In the genomic region with DNA sequence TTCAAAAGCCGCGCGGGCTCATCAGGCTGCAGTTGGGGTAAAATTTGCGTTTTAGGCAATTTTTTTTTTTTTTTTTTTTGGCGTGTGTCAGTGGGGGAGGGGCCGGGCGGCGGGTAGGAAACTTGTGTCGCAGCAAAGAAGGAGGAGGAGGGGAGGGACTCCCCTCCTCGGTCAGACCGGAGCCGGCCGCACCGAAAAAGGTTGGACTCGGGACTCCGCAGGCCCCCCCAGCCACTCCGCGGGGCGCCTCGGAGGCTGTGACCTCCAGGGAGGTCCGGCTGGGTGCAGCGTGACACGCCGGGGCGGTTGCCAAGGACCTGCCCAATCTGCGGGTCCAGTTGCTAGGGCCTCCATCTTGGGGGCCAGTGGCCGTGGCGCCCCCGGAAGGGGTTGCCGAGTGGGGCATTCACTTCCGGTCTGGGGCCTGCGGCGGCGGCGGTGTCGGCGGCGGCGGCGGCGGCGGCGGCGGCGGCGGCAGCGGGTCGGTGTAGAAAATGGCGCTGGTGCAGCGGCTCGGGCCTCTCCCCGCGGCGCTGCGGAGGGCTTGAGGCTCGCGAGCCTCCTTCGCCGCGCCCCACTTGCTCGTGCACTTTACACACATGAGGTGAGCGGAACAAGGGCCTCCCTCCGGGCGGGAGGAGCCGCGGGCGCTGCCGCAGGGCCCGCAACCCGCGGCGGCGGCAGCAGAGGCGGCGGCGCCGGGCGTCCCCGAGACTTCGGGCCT, we compare ENCODE assay signal across 1 cellular context.
TF ChIP-seq lines count a peak whose summit lies in the region.

TNRC6A (plus strand) TSS at position 409 of the 724 bp plus-strand sequence; CDS start at position 600, 191 bp downstream.

TF ChIP-seq in HCT116, 20 proteins besides CTCF, POLR2A, EP300 and RAD21 (continued from another document):
- TF ChIP-seq EZH2phosphoT487 (IDR thresholded peaks at IDR 0.05; ENCODE audit: borderline replicate concordance) (no peak), TCF7L2 (IDR thresholded peaks at IDR 0.05; ENCODE audit: borderline replicate concordance, extremely low read depth, insufficient read depth, insufficient read length) (no peak), ZFX (IDR thresholded peaks at IDR 0.05) (peak; percentile 93), EGR1 (IDR thresholded peaks at IDR 0.05; ENCODE audit: low read depth) (peak; percentile 63), FOSL1 (IDR thresholded peaks at IDR 0.05; ENCODE audit: low read depth) (no peak), CBX3 (IDR thresholded peaks at IDR 0.05; ENCODE audit: low read depth) (no peak)
- TF ChIP-seq, protein P1, sequence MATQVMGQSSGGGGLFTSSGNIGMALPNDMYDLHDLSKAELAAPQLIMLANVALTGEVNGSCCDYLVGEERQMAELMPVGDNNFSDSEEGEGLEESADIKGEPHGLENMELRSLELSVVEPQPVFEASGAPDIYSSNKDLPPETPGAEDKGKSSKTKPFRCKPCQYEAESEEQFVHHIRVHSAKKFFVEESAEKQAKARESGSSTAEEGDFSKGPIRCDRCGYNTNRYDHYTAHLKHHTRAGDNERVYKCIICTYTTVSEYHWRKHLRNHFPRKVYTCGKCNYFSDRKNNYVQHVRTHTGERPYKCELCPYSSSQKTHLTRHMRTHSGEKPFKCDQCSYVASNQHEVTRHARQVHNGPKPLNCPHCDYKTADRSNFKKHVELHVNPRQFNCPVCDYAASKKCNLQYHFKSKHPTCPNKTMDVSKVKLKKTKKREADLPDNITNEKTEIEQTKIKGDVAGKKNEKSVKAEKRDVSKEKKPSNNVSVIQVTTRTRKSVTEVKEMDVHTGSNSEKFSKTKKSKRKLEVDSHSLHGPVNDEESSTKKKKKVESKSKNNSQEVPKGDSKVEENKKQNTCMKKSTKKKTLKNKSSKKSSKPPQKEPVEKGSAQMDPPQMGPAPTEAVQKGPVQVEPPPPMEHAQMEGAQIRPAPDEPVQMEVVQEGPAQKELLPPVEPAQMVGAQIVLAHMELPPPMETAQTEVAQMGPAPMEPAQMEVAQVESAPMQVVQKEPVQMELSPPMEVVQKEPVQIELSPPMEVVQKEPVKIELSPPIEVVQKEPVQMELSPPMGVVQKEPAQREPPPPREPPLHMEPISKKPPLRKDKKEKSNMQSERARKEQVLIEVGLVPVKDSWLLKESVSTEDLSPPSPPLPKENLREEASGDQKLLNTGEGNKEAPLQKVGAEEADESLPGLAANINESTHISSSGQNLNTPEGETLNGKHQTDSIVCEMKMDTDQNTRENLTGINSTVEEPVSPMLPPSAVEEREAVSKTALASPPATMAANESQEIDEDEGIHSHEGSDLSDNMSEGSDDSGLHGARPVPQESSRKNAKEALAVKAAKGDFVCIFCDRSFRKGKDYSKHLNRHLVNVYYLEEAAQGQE (IDR thresholded peaks at IDR 0.05; ENCODE audit: low read depth), result no peak
